ENCODE assay signal across 16 cellular contexts in the genomic region with DNA sequence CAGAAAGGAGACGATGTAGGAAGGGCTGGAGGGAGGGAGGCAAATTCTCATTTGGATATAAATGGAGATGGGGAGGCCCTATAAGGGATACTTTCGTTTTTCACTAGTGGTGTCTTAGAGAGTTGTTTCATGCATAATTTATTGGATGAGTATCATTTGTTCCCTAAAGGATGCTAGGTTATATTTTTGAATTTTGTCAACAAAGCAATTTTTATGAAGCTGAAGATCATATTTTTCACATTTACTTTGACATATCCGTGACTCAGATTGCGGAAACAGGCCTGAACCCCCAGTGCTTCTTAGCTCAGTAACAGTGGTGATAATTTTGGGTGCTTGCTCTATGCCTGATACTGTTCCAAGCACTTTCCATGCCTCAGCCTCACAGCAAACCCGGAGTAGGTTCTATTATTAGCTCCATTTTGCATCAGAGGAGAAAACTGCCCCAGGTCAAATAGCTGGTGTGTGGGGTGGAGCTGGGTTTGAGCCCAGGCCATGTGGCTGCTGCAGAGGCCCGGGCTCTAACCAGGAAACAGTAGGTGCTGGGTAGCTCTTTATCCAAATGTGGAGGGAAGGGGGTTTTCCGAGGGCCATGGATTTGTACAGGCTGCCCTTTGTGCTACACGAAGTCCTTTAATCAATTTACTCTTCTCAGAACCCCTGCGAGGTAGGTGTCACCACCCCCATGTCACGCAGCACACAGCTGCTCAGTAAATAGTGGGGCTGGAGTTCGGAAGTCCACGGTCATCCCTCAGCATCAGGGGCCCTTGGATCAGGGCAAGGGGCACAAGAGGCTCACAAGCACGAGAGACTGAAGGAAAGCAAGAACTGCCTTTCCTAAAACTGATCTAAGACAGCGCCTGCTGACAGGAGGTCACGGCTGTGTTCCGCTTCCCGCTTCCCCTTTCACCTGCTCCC.
A peak's percentile ranks its signal among the peaks of the same experiment; 100 is the strongest.
DNase-seq lines count a peak whose midpoint lies in the region; ATAC-seq, FAIRE-seq and TF ChIP-seq lines count a peak whose summit lies in the region.
"Had no signal": no experiment of that assay in that cellular context is flagged by ENCODE, and none has a peak within 500 bp of the region (broad histone marks: within the 10 kb centered on the region; RNA-seq: fewer than 3 reads in every experiment).

No MANE protein-coding gene starts in this region.

- H3K9me3 Mint-ChIP-seq in stimulated activated naive CD8-positive, alpha-beta T cell treated with anti-CD3 and anti-CD28 coated beads, Interleukin-15, amount 100 ng/mL, for 72 hours: no peaks in the 10 kb centered on the region
- no peaks in the 10 kb centered on the region for H3K9me3 Mint-ChIP-seq in stimulated activated effector memory CD8-positive, alpha-beta T cell treated with anti-CD3 and anti-CD28 coated beads, Interleukin-12 subunit alpha, Interleukin-12 subunit beta, amount 100 ng/mL, for 72 hours
- H3K9me3 Mint-ChIP-seq: memory B cell had no signal

- H3K9ac ChIP-seq in smooth muscle cell (ENCODE audit: low read depth): no peak overlapping the region

- TF ChIP-seq POLR2A in gastroesophageal sphincter (IDR thresholded peaks at IDR 0.05): no peak

- H3K36me3 Mint-ChIP-seq in stimulated activated effector memory CD8-positive, alpha-beta T cell treated with anti-CD3 and anti-CD28 coated beads, Interleukin-12 subunit alpha, Interleukin-12 subunit beta, amount 100 ng/mL, for 72 hours: no peaks in the 10 kb centered on the region
- H3K36me3 Mint-ChIP-seq: memory B cell had no signal

- H3K27me3 Mint-ChIP-seq in stimulated activated naive CD8-positive, alpha-beta T cell treated with anti-CD3 and anti-CD28 coated beads, Interleukin-15, amount 100 ng/mL, for 72 hours: peaks cover 7% of the 10 kb centered on the region
- H3K27me3 Mint-ChIP-seq: memory B cell had no signal

- no peak overlapping the region for H3K27ac Mint-ChIP-seq in stimulated activated naive CD8-positive, alpha-beta T cell treated with anti-CD3 and anti-CD28 coated beads, Interleukin-15, amount 100 ng/mL, for 72 hours
- H3K27ac Mint-ChIP-seq in stimulated activated effector memory CD8-positive, alpha-beta T cell treated with anti-CD3 and anti-CD28 coated beads, Interleukin-12 subunit alpha, Interleukin-12 subunit beta, amount 100 ng/mL, for 72 hours: peak overlapping the region; percentile 18
- H3K27ac Mint-ChIP-seq: memory B cell had no signal

- no peaks in the 10 kb centered on the region for H3K27me3 ChIP-seq in RWPE2 (ENCODE audit: insufficient read depth, poor library complexity, severe bottlenecking)
- no peaks in the 10 kb centered on the region for H3K27me3 ChIP-seq in gastroesophageal sphincter
- H3K27me3 ChIP-seq in smooth muscle cell (ENCODE audit: low read depth): peaks cover 13% of the 10 kb centered on the region

- no peaks in the 10 kb centered on the region for H3K79me2 ChIP-seq in smooth muscle cell (ENCODE audit: low read depth)

- FAIRE-seq in HTR-8/SVneo (lab: Jason Lieb, UNC): no peak

- ATAC-seq in stimulated activated naive CD8-positive, alpha-beta T cell treated with anti-CD3 and anti-CD28 coated beads, Interleukin-15, amount 100 ng/mL, for 72 hours: peak; percentile 22
- no peak for ATAC-seq in stimulated activated naive CD8-positive, alpha-beta T cell treated with anti-CD3 and anti-CD28 coated beads, Interleukin-15, Interleukin-2, amounts not matched to agents 100 U/mL and 50 U/mL, for 24 hours
- ATAC-seq in RWPE2 (ENCODE audit: low read depth): peak; percentile 27; the same call in 1 of the 3 replicates
- ATAC-seq in gastroesophageal sphincter: peak; percentile 40
- ATAC-seq in stimulated activated effector memory CD8-positive, alpha-beta T cell treated with anti-CD3 and anti-CD28 coated beads, Interleukin-12 subunit alpha, Interleukin-12 subunit beta, amount 100 ng/mL, for 72 hours: no peak
- ATAC-seq in GM21717 (IDR thresholded peaks at IDR 0.05; ENCODE audit: unreplicated experiment): no peak

- no peaks in the 10 kb centered on the region for H3K36me3 ChIP-seq in RWPE2 (ENCODE audit: low read depth)
- H3K36me3 ChIP-seq in gastroesophageal sphincter: no peaks in the 10 kb centered on the region
- no peaks in the 10 kb centered on the region for H3K36me3 ChIP-seq in smooth muscle cell (ENCODE audit: low read depth)
- H3K36me3 ChIP-seq: WERI-Rb-1 had no signal

- H3K4me1 ChIP-seq in RWPE2 (ENCODE audit: insufficient read depth, poor library complexity, severe bottlenecking): peaks cover 39% of the 10 kb centered on the region
- H3K4me1 ChIP-seq in gastroesophageal sphincter: peaks cover 0 to 32% (median 7%) of the 10 kb centered on the region in 3 donors
- peaks cover 10% of the 10 kb centered on the region for H3K4me1 ChIP-seq in smooth muscle cell (ENCODE audit: low read depth)

- no peaks in the 10 kb centered on the region for H4K20me1 ChIP-seq in smooth muscle cell (ENCODE audit: low read depth)

- H3K9me3 ChIP-seq in RWPE2 (ENCODE audit: severe bottlenecking) (no peaks in the 10 kb centered on the region), gastroesophageal sphincter (no peaks in the 10 kb centered on the region), smooth muscle cell (replicated peaks; ENCODE audit: low read depth) (no peaks in the 10 kb centered on the region)

- H3K4me2 ChIP-seq in smooth muscle cell: no peak overlapping the region

- no peak for TF ChIP-seq EP300 in gastroesophageal sphincter (IDR thresholded peaks at IDR 0.05)

- H3K4me3 Mint-ChIP-seq in stimulated activated naive CD8-positive, alpha-beta T cell treated with anti-CD3 and anti-CD28 coated beads, Interleukin-15, amount 100 ng/mL, for 72 hours: no peak overlapping the region
- no peak overlapping the region for H3K4me3 Mint-ChIP-seq in stimulated activated effector memory CD8-positive, alpha-beta T cell treated with anti-CD3 and anti-CD28 coated beads, Interleukin-12 subunit alpha, Interleukin-12 subunit beta, amount 100 ng/mL, for 72 hours
- H3K4me3 Mint-ChIP-seq: memory B cell had no signal

- H3F3A ChIP-seq in smooth muscle cell (ENCODE audit: low read depth): no peaks in the 10 kb centered on the region

- H3K4me3 ChIP-seq in RWPE2 (ENCODE audit: severe bottlenecking): no peak overlapping the region
- no peak overlapping the region for H3K4me3 ChIP-seq in gastroesophageal sphincter
- no peak overlapping the region for H3K4me3 ChIP-seq in smooth muscle cell

- TF ChIP-seq CTCF in RWPE2 (IDR thresholded peaks at IDR 0.05; ENCODE audit: poor library complexity, severe bottlenecking) (no peak), gastroesophageal sphincter (IDR thresholded peaks at IDR 0.05) (no peak), smooth muscle cell (IDR thresholded peaks at IDR 0.05; ENCODE audit: borderline replicate concordance, insufficient read depth, poor library complexity, severe bottlenecking) (no peak)

- 52 to 61% methylated on average over 4 to 9 of the region's 17 CpGs for WGBS in gastroesophageal sphincter (ENCODE audit: low coverage in 1 of 2), 2 donors
- WGBS in smooth muscle cell (ENCODE audit: low lambda C conversion rate): 65% methylated on average over 17 of the region's 17 CpGs

- peak overlapping the region; percentile 41 for H3K27ac ChIP-seq in RWPE2 (ENCODE audit: poor library complexity, severe bottlenecking)
- H3K27ac ChIP-seq in gastroesophageal sphincter: no peak overlapping the region
- H3K27ac ChIP-seq in smooth muscle cell (ENCODE audit: low read depth): no peak overlapping the region
- H3K27ac ChIP-seq: WERI-Rb-1 had no signal

- no peak overlapping the region for H2AFZ ChIP-seq in smooth muscle cell (ENCODE audit: low read depth)

- peaks cover 36% of the 10 kb centered on the region for H3K4me1 Mint-ChIP-seq in stimulated activated naive CD8-positive, alpha-beta T cell treated with anti-CD3 and anti-CD28 coated beads, Interleukin-15, amount 100 ng/mL, for 72 hours
- peaks cover 10% of the 10 kb centered on the region for H3K4me1 Mint-ChIP-seq in stimulated activated effector memory CD8-positive, alpha-beta T cell treated with anti-CD3 and anti-CD28 coated beads, Interleukin-12 subunit alpha, Interleukin-12 subunit beta, amount 100 ng/mL, for 72 hours

- DNase-seq in stimulated activated naive CD8-positive, alpha-beta T cell treated with anti-CD3 and anti-CD28 coated beads, Interleukin-15, amount 100 ng/mL, for 72 hours: no peak
- no peak for DNase-seq in stimulated activated naive CD8-positive, alpha-beta T cell treated with anti-CD3 and anti-CD28 coated beads, Interleukin-15, Interleukin-2, amounts not matched to agents 100 U/mL and 50 U/mL, for 24 hours
- DNase-seq in RWPE2 (ENCODE audit: low spot score) (no peak), HTR-8/SVneo (ENCODE audit: insufficient read length, low spot score) (no peak), smooth muscle cell (lab: John Stamatoyannopoulos, UW; ENCODE audit: unreplicated experiment) (no peak)
- no peak for DNase-seq in stimulated activated effector memory CD8-positive, alpha-beta T cell treated with anti-CD3 and anti-CD28 coated beads, Interleukin-12 subunit alpha, Interleukin-12 subunit beta, amount 100 ng/mL, for 72 hours (ENCODE audit: low spot score in 2 of 2)
- DNase-seq: aorta; DND-41; effector CD4-positive, alpha-beta T cell; hippocampal formation; NCI-H2171; SHP77; WERI-Rb-1 had no signal

Comparison
In these comparisons a context has a peak if more than half of its experiments do, and no peak if none do; other contexts are left out.
1. ATAC-seq: peak in stimulated activated naive CD8-positive, alpha-beta T cell treated with anti-CD3 and anti-CD28 coated beads, Interleukin-15, amount 100 ng/mL, for 72 hours (single experiment), RWPE2 (single experiment) and gastroesophageal sphincter (single experiment); none in stimulated activated naive CD8-positive, alpha-beta T cell treated with anti-CD3 and anti-CD28 coated beads, Interleukin-15, Interleukin-2, amounts not matched to agents 100 U/mL and 50 U/mL, for 24 hours (single experiment), stimulated activated effector memory CD8-positive, alpha-beta T cell treated with anti-CD3 and anti-CD28 coated beads, Interleukin-12 subunit alpha, Interleukin-12 subunit beta, amount 100 ng/mL, for 72 hours (single experiment) and GM21717 (single experiment).